ENCODE assay signal across 8 cellular contexts in genomic region chr15:72797338-72797689, GRCh38. TPM values are rescaled to one million over a fixed set of nuclear protein-coding genes. Genes with fewer than 3 reads are reported as not detected.
DNase-seq lines count a peak whose midpoint lies in the region; ATAC-seq and TF ChIP-seq lines count a peak whose summit lies in the region.

No MANE protein-coding gene starts in this region.

- H3K36me3 ChIP-seq in liver (ENCODE audit: control insufficient read depth in 4 of 4, insufficient read depth in 3 of 4, low read depth in 1 of 4, low read length in 3 of 4) = no peaks in the 10 kb centered on the region
- no peaks in the 10 kb centered on the region for H3K36me3 ChIP-seq in thymus (ENCODE audit: control insufficient read depth, insufficient read depth)

- no peak for ATAC-seq in activated CD4-positive, alpha-beta T cell treated with anti-CD3 and anti-CD28 coated beads for 36 hours

- no peaks in the 10 kb centered on the region for H3K9me3 ChIP-seq in liver (ENCODE audit: control insufficient read depth in 4 of 4, low read length in 3 of 4)
- H3K9me3 ChIP-seq in thymus (ENCODE audit: control insufficient read depth) = no peaks in the 10 kb centered on the region

- in situ Hi-C loops in astrocyte of the cerebellum (cut with HindIII; ENCODE audit: low sequenced_read_pairs) = no loop called here
- in situ Hi-C loops in ACHN (cut with HindIII; ENCODE audit: low pct_ligation_motif_present, low pct_unique_long_range_greater_than_20kb, low sequenced_read_pairs) = no loop called here

- no peak for DNase-seq in activated CD4-positive, alpha-beta T cell treated with anti-CD3 and anti-CD28 coated beads for 36 hours
- DNase-seq in activated CD4-positive, alpha-beta T cell treated with anti-CD3 and anti-CD28 coated beads for 4 hours = no peak
- no peak for DNase-seq in astrocyte of the cerebellum (ENCODE audit: low read depth)
- no peak for DNase-seq in ACHN
- DNase-seq in 8988T = no peak
- DNase-seq in DMS114 treated with DMSO at 0.1 percent for 48 hours (lab: John Stamatoyannopoulos, UW; ENCODE audit: unreplicated experiment) = no peak

- peak overlapping the region; percentile 67 for H3K4me3 Mint-ChIP-seq in activated CD4-positive, alpha-beta T cell treated with anti-CD3 and anti-CD28 coated beads for 36 hours

- POLR2A ChIA-PET in activated CD4-positive, alpha-beta T cell treated with anti-CD3 and anti-CD28 coated beads for 36 hours (lab: Charles Lee) = interaction anchor here (0.6 kb wide), 1 partner anchor 11 kb away, joined by 3 read pairs; no protein-coding TSS in a partner anchor

- WGBS in liver = 24% methylated on average over 12 of the region's 12 CpGs
- 14% methylated on average over 12 of the region's 12 CpGs for WGBS in thymus

- TF ChIP-seq RAD21 in liver (IDR thresholded peaks at IDR 0.05) = no peak

- H3K36me3 Mint-ChIP-seq in activated CD4-positive, alpha-beta T cell treated with anti-CD3 and anti-CD28 coated beads for 36 hours (ENCODE audit: low read depth) = no peaks in the 10 kb centered on the region

- TF ChIP-seq CTCF in astrocyte of the cerebellum (IDR thresholded peaks at IDR 0.05; ENCODE audit: low read depth, low read length, missing control alignments) = no peak
- no peak for TF ChIP-seq CTCF in liver (IDR thresholded peaks at IDR 0.05; ENCODE audit: low read depth, low read length, missing input control)

- CTCF ChIA-PET in activated CD4-positive, alpha-beta T cell treated with anti-CD3 and anti-CD28 coated beads for 36 hours (lab: Charles Lee) = interaction anchor here (0.6 to 3.0 kb wide), 2 partner anchors 11 to 260 kb away, joined by 3 to 14 read pairs; no protein-coding TSS in a partner anchor

- H3K27ac ChIP-seq in liver (ENCODE audit: low read depth in 1 of 2, low read length in 2 of 2) = no peak overlapping the region
- no peak overlapping the region for H3K27ac ChIP-seq in thymus (ENCODE audit: low read depth)

- H3K27ac Mint-ChIP-seq in activated CD4-positive, alpha-beta T cell treated with anti-CD3 and anti-CD28 coated beads for 36 hours = no peak overlapping the region

- H3K4me1 ChIP-seq in liver (ENCODE audit: control insufficient read depth in 4 of 4, insufficient read depth in 4 of 4, low read length in 3 of 4) (peaks cover 5 to 10% (median 7%) of the 10 kb centered on the region in 4 donors), thymus (ENCODE audit: control insufficient read depth, insufficient read depth, low read length) (peaks cover 4% of the 10 kb centered on the region)

- H3K9ac ChIP-seq in liver (ENCODE audit: low read depth in 1 of 2, low read length in 2 of 2) = peak overlapping the region in 1 of 2 donors; percentile 71

- intact Hi-C loops in activated CD4-positive, alpha-beta T cell treated with anti-CD3 and anti-CD28 coated beads for 36 hours (cut with DNase I, micrococcal nuclease) = loop anchor here (1.0 to 10.0 kb wide), 5 partner anchors 15 to 447 kb away; partner anchors contain the start of gene ADPGK (in 1 of the 2)

- peak overlapping the region; percentile 42 for H3K4me3 ChIP-seq in astrocyte of the cerebellum (ENCODE audit: low read depth, low read length)
- H3K4me3 ChIP-seq in liver (ENCODE audit: low read depth in 1 of 3, low read length in 3 of 3) = peak overlapping the region; percentile 58 to 68 (median 63)
- peak overlapping the region; percentile 33 for H3K4me3 ChIP-seq in thymus (ENCODE audit: low read length)

- H3K27me3 ChIP-seq in liver (ENCODE audit: control insufficient read depth in 4 of 4, insufficient read depth in 4 of 4, low read length in 3 of 4) = peaks cover 0 to 2% (median 0%) of the 10 kb centered on the region in 4 donors
- peaks cover 19% of the 10 kb centered on the region for H3K27me3 ChIP-seq in thymus (ENCODE audit: control insufficient read depth, insufficient read depth)

- H3K27me3 Mint-ChIP-seq in activated CD4-positive, alpha-beta T cell treated with anti-CD3 and anti-CD28 coated beads for 36 hours = peaks cover 24% of the 10 kb centered on the region

- no peaks in the 10 kb centered on the region for H3K9me3 Mint-ChIP-seq in activated CD4-positive, alpha-beta T cell treated with anti-CD3 and anti-CD28 coated beads for 36 hours (ENCODE audit: low read depth)

- peaks cover 9% of the 10 kb centered on the region for H3K4me1 Mint-ChIP-seq in activated CD4-positive, alpha-beta T cell treated with anti-CD3 and anti-CD28 coated beads for 36 hours

TF ChIP-seq in liver, 16 proteins besides CTCF, POLR2A, EP300 and RAD21:
- no peak for TF ChIP-seq ATF3 (IDR thresholded peaks at IDR 0.05)
- TF ChIP-seq HNF4G (IDR thresholded peaks at IDR 0.05) = no peak
- no peak for TF ChIP-seq FOXA2 (IDR thresholded peaks at IDR 0.05)
- no peak for TF ChIP-seq MAX (IDR thresholded peaks at IDR 0.05)
- TF ChIP-seq RXRA (IDR thresholded peaks at IDR 0.05) = no peak
- no peak for TF ChIP-seq SP1 (IDR thresholded peaks at IDR 0.05)
- no peak for TF ChIP-seq HNF4A (conservative IDR thresholded peaks at IDR 0.05)
- no peak for TF ChIP-seq FOXA1 (IDR thresholded peaks at IDR 0.05)
- TF ChIP-seq GABPA (IDR thresholded peaks at IDR 0.05 in 1 of 2, conservative IDR thresholded peaks at IDR 0.05 in 1 of 2) = no peak
- no peak for TF ChIP-seq REST (IDR thresholded peaks at IDR 0.05)
- no peak for TF ChIP-seq YY1 (IDR thresholded peaks at IDR 0.05)
- no peak for TF ChIP-seq TAF1 (conservative IDR thresholded peaks at IDR 0.05)
- no peak for TF ChIP-seq EGR1 (IDR thresholded peaks at IDR 0.05; ENCODE audit: low read depth in 2 of 2)
- TF ChIP-seq NR2F2 (IDR thresholded peaks at IDR 0.05) = no peak
- no peak for TF ChIP-seq JUND (IDR thresholded peaks at IDR 0.05)
- TF ChIP-seq ZBTB33 (IDR thresholded peaks at IDR 0.05) = no peak
TF ChIP-seq in liver: peak in this region for 0.

RNA-seq across cellular contexts. Expression of gene ADPGK, which starts 13.8 kb away (rescaled TPM):
- 10 to 100 TPM; 58.0 to 70.8 TPM for total RNA-seq in activated CD4-positive, alpha-beta T cell treated with anti-CD3 and anti-CD28 coated beads for 36 hours
- 10 to 100 TPM; 25.8 to 35.5 TPM for total RNA-seq in liver
- polyA plus RNA-seq in liver (10 to 100 TPM; 12.2 to 14.1 TPM), thymus (100 TPM)
